Comparison of ENCODE assay signal across 22 cellular contexts in the genomic region with DNA sequence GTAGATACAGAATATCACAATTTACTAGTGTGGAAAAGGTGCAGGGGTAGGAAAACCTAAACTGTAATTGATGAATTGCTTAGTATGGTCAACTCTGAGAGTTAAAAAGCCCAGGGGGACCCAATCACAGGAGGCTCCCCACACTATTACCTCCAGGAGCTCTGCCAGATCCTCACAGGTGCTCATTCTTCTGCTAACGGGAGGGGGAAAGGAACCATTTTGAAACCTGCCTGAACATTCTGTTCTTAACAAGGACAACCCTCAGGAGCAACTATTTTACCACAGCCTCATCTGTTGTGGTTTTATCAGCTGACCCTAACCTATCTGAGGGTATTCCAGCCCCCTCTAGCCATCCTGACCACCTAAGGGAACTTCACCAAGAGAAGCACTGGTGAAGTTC. TPM values are rescaled to one million over a fixed set of nuclear protein-coding genes. Genes with fewer than 3 reads are reported as not detected.
DNase-seq lines count a peak whose midpoint lies in the region; ATAC-seq, FAIRE-seq and TF ChIP-seq lines count a peak whose summit lies in the region.
"Had no signal": no experiment of that assay in that cellular context is flagged by ENCODE, and none has a peak within 500 bp of the region (broad histone marks: within the 10 kb centered on the region; RNA-seq: fewer than 3 reads in every experiment).

No MANE protein-coding gene starts in this region.

- TF ChIP-seq EP300 in K562 (IDR thresholded peaks at IDR 0.05; ENCODE audit: low read length) = no peak

- H3K4me1 ChIP-seq in GM23338 (ENCODE audit: insufficient read depth) (no peaks in the 10 kb centered on the region), HCT116 (ENCODE audit: control insufficient read depth in 1 of 2, insufficient read depth in 2 of 2, low read length in 2 of 2) (peaks cover 0 to 13% of the 10 kb centered on the region in 2 experiments; a peak in 2 of 4 replicates), K562 (replicated peaks in 1 of 2; ENCODE audit: control insufficient read depth in 2 of 2, insufficient read depth in 2 of 2, low read length in 2 of 2) (peaks cover 33 to 52% of the 10 kb centered on the region in 2 experiments)

- H3K36me3 ChIP-seq in GM23338 (ENCODE audit: insufficient read depth) (no peaks in the 10 kb centered on the region), HCT116 (ENCODE audit: control insufficient read depth in 1 of 2, insufficient read depth in 2 of 2, low read length in 2 of 2) (no peaks in the 10 kb centered on the region), K562 (ENCODE audit: control insufficient read depth, insufficient read depth, low read length) (no peaks in the 10 kb centered on the region)

- no peaks in the 10 kb centered on the region for H4K20me1 ChIP-seq in GM23338 (replicated peaks; ENCODE audit: insufficient read depth)
- no peaks in the 10 kb centered on the region for H4K20me1 ChIP-seq in HCT116 (ENCODE audit: insufficient read depth)
- no peaks in the 10 kb centered on the region for H4K20me1 ChIP-seq in K562 (replicated peaks; ENCODE audit: control insufficient read depth, insufficient read depth, low read length)

- H3K27ac ChIP-seq in GM23338 (ENCODE audit: low read depth) (no peak overlapping the region), HCT116 (ENCODE audit: low read depth, low read length) (no peak overlapping the region), K562 (ENCODE audit: extremely low read depth, low read depth, low read length) (peak overlapping the region; percentile 29)
- H3K27ac ChIP-seq: GM23248 had no signal

- no peak for TF ChIP-seq RAD21 in HCT116 (IDR thresholded peaks at IDR 0.05; ENCODE audit: low read depth)
- no peak for TF ChIP-seq RAD21 in K562 (CRISPR knock-in tag; conservative IDR thresholded peaks at IDR 0.05 in 1 of 2, IDR thresholded peaks at IDR 0.05 in 1 of 2)

- H3K27me3 Mint-ChIP-seq in GM23338 (ENCODE audit: insufficient read depth, low read depth, poor library complexity) = no peaks in the 10 kb centered on the region
- H3K27me3 Mint-ChIP-seq: CD4-positive, alpha-beta memory T cell had no signal

- H3K27ac Mint-ChIP-seq in GM23338 = no peak overlapping the region
- H3K27ac Mint-ChIP-seq: CD4-positive, alpha-beta memory T cell; H9; HFFc6 had no signal

- H3K9me2 ChIP-seq in GM23338 (ENCODE audit: insufficient read depth) (no peaks in the 10 kb centered on the region), HCT116 (ENCODE audit: insufficient read depth) (0 out of 2 replicates have a peak, but pooled peaks cover 3% of the 10 kb centered on the region)

- 46% methylated on average over 1 of the region's 1 CpG for WGBS in K562 (ENCODE audit: insufficient coverage, low coverage, missing lambda C conversion rate)

- H3F3A ChIP-seq in GM23338 (replicated peaks; ENCODE audit: low read depth) = no peaks in the 10 kb centered on the region

- no peaks in the 10 kb centered on the region for H3K9me3 ChIP-seq in HCT116 (ENCODE audit: control insufficient read depth in 1 of 2, insufficient read depth in 1 of 2, low read depth in 1 of 2, low read length in 2 of 2)
- no peaks in the 10 kb centered on the region for H3K9me3 ChIP-seq in K562 (replicated peaks; ENCODE audit: control insufficient read depth, insufficient read depth, low read depth, low read length)

- POLR2A ChIA-PET in HCT116 (lab: Charles Lee) (no interaction called here), K562 (lab: Yijun Ruan, JAX) (interaction anchor here (0.6 to 13.3 kb wide), 6 partner anchors 9 to 1136 kb away, joined by 3 to 237 read pairs (median 4); no protein-coding TSS in a partner anchor)

- RAD21 ChIA-PET in HCT116 (lab: Charles Lee; ENCODE audit: low non-redundant PET in 1 of 2, low total read pairs in 2 of 2, uncharacterized antibody in 2 of 2, unreplicated experiment in 2 of 2) = interaction anchor here (0.8 to 1.0 kb wide), 2 partner anchors 26 to 286 kb away, joined by 3 to 4 read pairs; no protein-coding TSS in a partner anchor

- no peaks in the 10 kb centered on the region for H3K9me1 ChIP-seq in K562 (ENCODE audit: control insufficient read depth, insufficient read depth, low read length)

- ATAC-seq in GM23338 (no peak), HCT116 (no peak), K562 (no peak)

- TF ChIP-seq CTCF in GM23338 (conservative IDR thresholded peaks at IDR 0.05; ENCODE audit: low read depth in 2 of 2) (no peak), HCT116 (IDR thresholded peaks at IDR 0.05 in 2 of 3, conservative IDR thresholded peaks at IDR 0.05 in 1 of 3; ENCODE audit: borderline replicate concordance in 1 of 3, insufficient read depth in 1 of 3, low read depth in 2 of 3, low read length in 2 of 3) (no peak), K562 (IDR thresholded peaks at IDR 0.05 in 2 of 3, conservative IDR thresholded peaks at IDR 0.05 in 1 of 3; ENCODE audit: insufficient read depth in 2 of 3, low read depth in 1 of 3, low read length in 3 of 3) (no peak)

- CTCF ChIA-PET in HCT116 (lab: Charles Lee) = no interaction called here
- CTCF ChIA-PET in K562 (lab: Yijun Ruan, JAX; ENCODE audit: low intra/inter-chr PET ratio) = no interaction called here

- intact Hi-C loops in HCT116 (cut with micrococcal nuclease) = no loop called here
- intact Hi-C loops in K562 (cut with micrococcal nuclease) = no loop called here

- H3K9ac ChIP-seq in HCT116 (ENCODE audit: low read length) (no peak overlapping the region), K562 (ENCODE audit: insufficient read depth in 1 of 2, low read depth in 2 of 2, low read length in 2 of 2) (peak overlapping the region; percentile 23 to 32; a peak in 2 of 4 replicates)
- H3K9ac ChIP-seq: GM23248 had no signal

- FAIRE-seq in K562 (lab: Jason Lieb, UNC) = no peak
- FAIRE-seq: G401.6, GM12892, GM19239 had no signal

- BruUV-seq in HCT116 (replicated peaks; lab: Mats Ljungman, UMichigan) (no TSS peak), K562 (replicated peaks; lab: Mats Ljungman, UMichigan) (no TSS peak)

- H2AFZ ChIP-seq in GM23338 = peak overlapping the region; percentile 16; the same call in 1 of the 2 replicates
- peak overlapping the region; percentile 68 for H2AFZ ChIP-seq in HCT116 (ENCODE audit: low read depth, low read length, poor library complexity, severe bottlenecking)
- peak overlapping the region; percentile 68 for H2AFZ ChIP-seq in K562 (ENCODE audit: low read depth, low read length)
- H2AFZ ChIP-seq: GM23248 had no signal

- no peak overlapping the region for H3K4me3 ChIP-seq in GM23338
- H3K4me3 ChIP-seq in HCT116 (replicated peaks in 1 of 2; ENCODE audit: low read depth in 1 of 2, low read length in 2 of 2) = no peak overlapping the region
- no peak overlapping the region for H3K4me3 ChIP-seq in K562
- H3K4me3 ChIP-seq: GM23248 had no signal

- H3K4me1 Mint-ChIP-seq in GM23338 = peaks cover 10% of the 10 kb centered on the region; the same call in 2 of the 3 replicates

- no peaks in the 10 kb centered on the region; the same call in 2 of the 3 replicates for H3K9me3 Mint-ChIP-seq in GM23338
- H3K9me3 Mint-ChIP-seq: HFFc6 had no signal

- DNase-seq in GM23338 (ENCODE audit: low spot score) (no peak), HCT116 (ENCODE audit: low read depth, low spot score) (no peak), K562 (ENCODE audit: extremely low read depth in 1 of 4, low spot score in 3 of 4) (no peak), DMS79 treated with DMSO at 0.1 percent for 48 hours (lab: John Stamatoyannopoulos, UW) (no peak)
- no peak for DNase-seq in activated CD8-positive, alpha-beta memory T cell treated with anti-CD3 and anti-CD28 coated beads, Interleukin-2, amount 50 U/mL, for 48 hours
- DNase-seq in NK-92 treated with Interleukin-12 subunit alpha and Interleukin-12 subunit beta, amount 100 ng/mL, for 24 hours (lab: John Stamatoyannopoulos, UW) = no peak
- DNase-seq: C1 segment of cervical spinal cord; Calu3; CD4-positive, alpha-beta memory T cell; COR-L47; DMS53; DND-41; GM23248; H9; HFFc6 had no signal

- in situ Hi-C loops in K562 (cut with MboI) = no loop called here

- H3K27me3 ChIP-seq in GM23338 (ENCODE audit: insufficient read depth) (no peaks in the 10 kb centered on the region), HCT116 (ENCODE audit: insufficient read depth, low read length) (no peaks in the 10 kb centered on the region), K562 (ENCODE audit: control insufficient read depth in 2 of 2, insufficient read depth in 2 of 2, low read length in 2 of 2) (no peaks in the 10 kb centered on the region)

- no peak overlapping the region for H3K4me2 ChIP-seq in GM23338
- no peak overlapping the region for H3K4me2 ChIP-seq in HCT116 (ENCODE audit: low read length)
- H3K4me2 ChIP-seq in K562 (ENCODE audit: insufficient read depth, low read length) = no peak overlapping the region

- TF ChIP-seq POLR2A in HCT116 (IDR thresholded peaks at IDR 0.05; ENCODE audit: borderline replicate concordance, extremely low read depth, insufficient read depth, insufficient read length) (no peak), K562 (conservative IDR thresholded peaks at IDR 0.05) (no peak)

- H3K4me3 Mint-ChIP-seq in GM23338 = no peak overlapping the region
- H3K4me3 Mint-ChIP-seq: CD4-positive, alpha-beta memory T cell; H9; HFFc6 had no signal

- H3K79me2 ChIP-seq in GM23338 (replicated peaks; ENCODE audit: insufficient read depth) (no peaks in the 10 kb centered on the region), HCT116 (ENCODE audit: insufficient read depth, low read length) (no peaks in the 10 kb centered on the region), K562 (ENCODE audit: control insufficient read depth, insufficient read depth, low read length) (peaks cover 17% of the 10 kb centered on the region)

- H3K36me3 Mint-ChIP-seq in GM23338 (ENCODE audit: low read depth) = no peaks in the 10 kb centered on the region
- H3K36me3 Mint-ChIP-seq: CD4-positive, alpha-beta memory T cell had no signal

RNA-seq across cellular contexts. Expression of gene PDIK1L, which starts 19.1 kb away (rescaled TPM):
- total RNA-seq in GM23338 (2014; rRNA removed; shearing (Covaris generic)) = 3.0 and 4.3 TPM in 2 replicates
- 1.2 and 1.6 TPM in 2 replicates for polyA plus RNA-seq in GM23338 (2016; fragmentation: Nextera tagmentation; extraction: Ambion mirVana)
- 8.8 TPM for total RNA-seq in HCT116 (2021; ENCODE audit: unreplicated experiment)
- polyA plus RNA-seq in HCT116 (2012) = 2.8 and 3.2 TPM in 2 replicates
- total RNA-seq in K562 (2011; cell fraction: chromatin; rRNA removed; ENCODE audit: low replicate concordance) = 13.8 and 29.1 TPM in 2 replicates
- 6.7 and 10.4 TPM in 2 replicates for total RNA-seq in K562 (2011; cell fraction: nucleolus; rRNA removed)
- total RNA-seq in K562 (2011; cell fraction: nucleoplasm; rRNA removed) = 15.9 and 18.4 TPM in 2 replicates
- 12.8 and 13.7 TPM in 2 replicates for total RNA-seq in K562 (2014; rRNA removed)
- total RNA-seq in K562 (2014; rRNA removed; fragmentation: Illumina TruSeq; extraction: Trizol) = 30.2 and 36.1 TPM in 2 replicates
- total RNA-seq in K562 (2015; rRNA removed; fragmentation: Illumina TruSeq; extraction: Trizol) = 21.6 and 23.3 TPM in 2 replicates
- total RNA-seq in K562 (2021) = 26.3 TPM in 2 replicates
- polyA plus RNA-seq in K562 (2011; rRNA removed) = 23.8 and 24.5 TPM in 2 replicates
- 3.7 and 9.8 TPM in 2 replicates for polyA plus RNA-seq in K562 (2011; cell fraction: cytosol; rRNA removed)
- polyA plus RNA-seq in K562 (2011; cell fraction: nucleus; rRNA removed) = 7.5 and 9.5 TPM in 2 replicates
- polyA plus RNA-seq in K562 (2012) = 13.0 and 15.6 TPM in 2 replicates
- polyA plus RNA-seq in K562 (2014; fragmentation: Illumina TruSeq; extraction: Trizol) = 19.8 and 20.0 TPM in 2 replicates
- 10 to 100 TPM; 14.7 to 21.5 TPM for polyA plus RNA-seq in K562 (2014; fragmentation: Nextera tagmentation; extraction: Ambion mirVana)
- 13.6 and 13.9 TPM in 2 replicates for polyA plus RNA-seq in K562 (2014; rRNA removed)
- polyA minus RNA-seq in K562 (2011; rRNA and poly(A)+ RNA removed) = 49.3 and 52.4 TPM in 2 replicates
- 17.2 and 17.6 TPM in 2 replicates for polyA minus RNA-seq in K562 (2011; cell fraction: cytosol; rRNA and poly(A)+ RNA removed)
- polyA minus RNA-seq in K562 (2011; cell fraction: nucleus; rRNA and poly(A)+ RNA removed) = 4.3 and 10.4 TPM in 2 replicates

RNA-seq across cellular contexts. Expression of gene FAM110D, which starts 28.2 kb away (rescaled TPM):
- total RNA-seq in GM23338 (2014; rRNA removed; shearing (Covaris generic)) = 0.08 and 0.24 TPM in 2 replicates
- 0.39 and 0.45 TPM in 2 replicates for polyA plus RNA-seq in GM23338 (2016; fragmentation: Nextera tagmentation; extraction: Ambion mirVana)
- total RNA-seq in HCT116 (2021; ENCODE audit: unreplicated experiment) = 0.34 TPM
- polyA plus RNA-seq in HCT116 (2012) = 0.10 and 0.18 TPM in 2 replicates
- 0.92 and 1.5 TPM in 2 replicates for total RNA-seq in K562 (2011; cell fraction: chromatin; rRNA removed; ENCODE audit: low replicate concordance)
- 0.79 and 1.3 TPM in 2 replicates for total RNA-seq in K562 (2011; cell fraction: nucleolus; rRNA removed)
- total RNA-seq in K562 (2011; cell fraction: nucleoplasm; rRNA removed) = 1.5 and 2.1 TPM in 2 replicates
- 0.64 and 0.69 TPM in 2 replicates for total RNA-seq in K562 (2014; rRNA removed)
- 0.26 and 0.33 TPM in 2 replicates for total RNA-seq in K562 (2014; rRNA removed; fragmentation: Illumina TruSeq; extraction: Trizol)
- total RNA-seq in K562 (2015; rRNA removed; fragmentation: Illumina TruSeq; extraction: Trizol) = 0.29 and 0.34 TPM in 2 replicates
- 0.58 and 0.62 TPM in 2 replicates for total RNA-seq in K562 (2021)
- 0.60 and 0.67 TPM in 2 replicates for polyA plus RNA-seq in K562 (2011; rRNA removed)
- 0.54 and 0.63 TPM in 2 replicates for polyA plus RNA-seq in K562 (2011; cell fraction: cytosol; rRNA removed)
- 0.76 and 1.1 TPM in 2 replicates for polyA plus RNA-seq in K562 (2011; cell fraction: nucleus; rRNA removed)
- polyA plus RNA-seq in K562 (2012) = 0.53 and 0.86 TPM in 2 replicates
- polyA plus RNA-seq in K562 (2014; fragmentation: Illumina TruSeq; extraction: Trizol) = 0.18 and 0.33 TPM in 2 replicates
- polyA plus RNA-seq in K562 (2014; fragmentation: Nextera tagmentation; extraction: Ambion mirVana) = under 1 TPM; 0.04 to 0.11 TPM
- polyA plus RNA-seq in K562 (2014; rRNA removed) = 0.80 and 1.1 TPM in 2 replicates
- 0.14 and 0.27 TPM in 2 replicates for polyA minus RNA-seq in K562 (2011; rRNA and poly(A)+ RNA removed)
- polyA minus RNA-seq in K562 (2011; cell fraction: cytosol; rRNA and poly(A)+ RNA removed) = 0.55 TPM in 1 of 2 replicates, not detected in the other
- polyA minus RNA-seq in K562 (2011; cell fraction: nucleus; rRNA and poly(A)+ RNA removed) = 0.54 and 0.67 TPM in 2 replicates
- total RNA-seq: Calu3; CD4-positive, alpha-beta memory T cell; GM23248; HFFc6 had no signal
- polyA plus RNA-seq: BJ; CD4-positive, alpha-beta memory T cell; GM23248 had no signal

RNA-seq across cellular contexts. Expression of gene C1orf232, which starts 38.1 kb away (rescaled TPM):
- total RNA-seq in GM23338 (2014; rRNA removed; shearing (Covaris generic)) = not detected in 2 replicates
- polyA plus RNA-seq in GM23338 (2016; fragmentation: Nextera tagmentation; extraction: Ambion mirVana) (not detected in 2 replicates), K562 (2011; rRNA removed) (not detected in 2 replicates), K562 (2014; fragmentation: Illumina TruSeq; extraction: Trizol) (not detected in 2 replicates), K562 (2014; fragmentation: Nextera tagmentation; extraction: Ambion mirVana) (not detected), K562 (2014; rRNA removed) (not detected in 2 replicates)
- total RNA-seq in HCT116 (2021; ENCODE audit: unreplicated experiment) (not detected), K562 (2014; rRNA removed) (not detected in 2 replicates), K562 (2014; rRNA removed; fragmentation: Illumina TruSeq; extraction: Trizol) (not detected in 2 replicates), K562 (2015; rRNA removed; fragmentation: Illumina TruSeq; extraction: Trizol) (not detected in 2 replicates), K562 (2021) (not detected in 2 replicates)
- not detected in 2 replicates for polyA plus RNA-seq in HCT116 (2012)
- total RNA-seq in K562 (2011; cell fraction: chromatin; rRNA removed; ENCODE audit: low replicate concordance) = not detected in 2 replicates
- not detected in 2 replicates for total RNA-seq in K562 (2011; cell fraction: nucleolus; rRNA removed)
- not detected in 2 replicates for total RNA-seq in K562 (2011; cell fraction: nucleoplasm; rRNA removed)
- polyA plus RNA-seq in K562 (2011; cell fraction: cytosol; rRNA removed) = not detected in 2 replicates
- not detected in 2 replicates for polyA plus RNA-seq in K562 (2011; cell fraction: nucleus; rRNA removed)
- polyA plus RNA-seq in K562 (2012) = not detected in 2 replicates
- polyA minus RNA-seq in K562 (2011; rRNA and poly(A)+ RNA removed) = not detected in 2 replicates
- polyA minus RNA-seq in K562 (2011; cell fraction: cytosol; rRNA and poly(A)+ RNA removed) = not detected in 2 replicates
- not detected in 2 replicates for polyA minus RNA-seq in K562 (2011; cell fraction: nucleus; rRNA and poly(A)+ RNA removed)
- total RNA-seq: A172; A673; Calu3; CD4-positive, alpha-beta memory T cell; GM23248; H4; H9; HFFc6 had no signal
- polyA plus RNA-seq: BJ; CD4-positive, alpha-beta memory T cell; GM23248 had no signal

RNA-seq across cellular contexts. Expression of gene ZNF593, which starts 39.0 kb away (rescaled TPM):
- total RNA-seq in GM23338 (2014; rRNA removed; shearing (Covaris generic)) = 26.2 and 32.6 TPM in 2 replicates
- polyA plus RNA-seq in GM23338 (2016; fragmentation: Nextera tagmentation; extraction: Ambion mirVana) (108 and 115 TPM in 2 replicates), K562 (2011; rRNA removed) (48.2 and 51.6 TPM in 2 replicates), K562 (2014; fragmentation: Illumina TruSeq; extraction: Trizol) (37.2 and 58.8 TPM in 2 replicates), K562 (2014; fragmentation: Nextera tagmentation; extraction: Ambion mirVana) (10 to 100 TPM in 1 of 2 experiments, 1 to 10 TPM in 1; 9.8 to 27.1 TPM), K562 (2014; rRNA removed) (313 and 334 TPM in 2 replicates)
- total RNA-seq in HCT116 (2021; ENCODE audit: unreplicated experiment) (62.4 TPM), K562 (2014; rRNA removed) (233 and 259 TPM in 2 replicates), K562 (2014; rRNA removed; fragmentation: Illumina TruSeq; extraction: Trizol) (16.2 and 32.2 TPM in 2 replicates), K562 (2015; rRNA removed; fragmentation: Illumina TruSeq; extraction: Trizol) (66.3 and 76.7 TPM in 2 replicates), K562 (2021) (125 and 144 TPM in 2 replicates)
- 87.9 and 95.9 TPM in 2 replicates for polyA plus RNA-seq in HCT116 (2012)
- total RNA-seq in K562 (2011; cell fraction: chromatin; rRNA removed; ENCODE audit: low replicate concordance) = 12.7 and 40.0 TPM in 2 replicates
- total RNA-seq in K562 (2011; cell fraction: nucleolus; rRNA removed) = 55.5 and 60.9 TPM in 2 replicates
- total RNA-seq in K562 (2011; cell fraction: nucleoplasm; rRNA removed) = 22.8 and 27.3 TPM in 2 replicates
- polyA plus RNA-seq in K562 (2011; cell fraction: cytosol; rRNA removed) = 107 and 284 TPM in 2 replicates
- 48.1 and 66.6 TPM in 2 replicates for polyA plus RNA-seq in K562 (2011; cell fraction: nucleus; rRNA removed)
- 81.5 and 109 TPM in 2 replicates for polyA plus RNA-seq in K562 (2012)
- 6.5 and 11.3 TPM in 2 replicates for polyA minus RNA-seq in K562 (2011; rRNA and poly(A)+ RNA removed)
- polyA minus RNA-seq in K562 (2011; cell fraction: cytosol; rRNA and poly(A)+ RNA removed) = 20.5 and 28.1 TPM in 2 replicates
- polyA minus RNA-seq in K562 (2011; cell fraction: nucleus; rRNA and poly(A)+ RNA removed) = 27.1 and 36.7 TPM in 2 replicates

RNA-seq across cellular contexts. Expression of gene ZNF593OS, which starts 40.9 kb away (rescaled TPM):
- not detected in 2 replicates for total RNA-seq in GM23338 (2014; rRNA removed; shearing (Covaris generic))
- polyA plus RNA-seq in GM23338 (2016; fragmentation: Nextera tagmentation; extraction: Ambion mirVana) (0.68 and 1.1 TPM in 2 replicates), K562 (2011; rRNA removed) (not detected in 2 replicates), K562 (2014; fragmentation: Illumina TruSeq; extraction: Trizol) (not detected in 2 replicates), K562 (2014; fragmentation: Nextera tagmentation; extraction: Ambion mirVana) (under 1 TPM; 0.24 to 0.27 TPM), K562 (2014; rRNA removed) (not detected in 2 replicates)
- total RNA-seq in HCT116 (2021; ENCODE audit: unreplicated experiment) (not detected), K562 (2014; rRNA removed) (not detected in 2 replicates), K562 (2014; rRNA removed; fragmentation: Illumina TruSeq; extraction: Trizol) (not detected in 2 replicates), K562 (2015; rRNA removed; fragmentation: Illumina TruSeq; extraction: Trizol) (not detected in 2 replicates), K562 (2021) (not detected in 2 replicates)
- polyA plus RNA-seq in HCT116 (2012) = 0.71 and 0.83 TPM in 2 replicates
- not detected in 2 replicates for total RNA-seq in K562 (2011; cell fraction: chromatin; rRNA removed; ENCODE audit: low replicate concordance)
- total RNA-seq in K562 (2011; cell fraction: nucleolus; rRNA removed) = 0.33 TPM in 1 of 2 replicates, not detected in the other
- not detected in 2 replicates for total RNA-seq in K562 (2011; cell fraction: nucleoplasm; rRNA removed)
- polyA plus RNA-seq in K562 (2011; cell fraction: cytosol; rRNA removed) = 0.04 TPM in 1 of 2 replicates, not detected in the other
- not detected in 2 replicates for polyA plus RNA-seq in K562 (2011; cell fraction: nucleus; rRNA removed)
- 1.5 and 1.6 TPM in 2 replicates for polyA plus RNA-seq in K562 (2012)
- polyA minus RNA-seq in K562 (2011; rRNA and poly(A)+ RNA removed) = not detected in 2 replicates
- polyA minus RNA-seq in K562 (2011; cell fraction: cytosol; rRNA and poly(A)+ RNA removed) = not detected in 2 replicates
- 0.67 TPM in 1 of 2 replicates, not detected in the other for polyA minus RNA-seq in K562 (2011; cell fraction: nucleus; rRNA and poly(A)+ RNA removed)
- total RNA-seq: A172; A673; Calu3; CD4-positive, alpha-beta memory T cell; GM23248; H4; H9; HFFc6 had no signal
- polyA plus RNA-seq: BJ had no signal

Comparison
In these comparisons a context has a peak if more than half of its experiments do, and no peak if none do; other contexts are left out.
1. H2AFZ ChIP-seq: peak in every context shown above with its lines; median percentile 68 in HCT116; 68 in K562; 16 in GM23338.